20 cellular contexts compared by ENCODE assay signal in genomic region chr16:12750554-12750918, GRCh38. TPM values are rescaled to one million over a fixed set of nuclear protein-coding genes. Genes with fewer than 3 reads are reported as not detected.
A peak's percentile ranks its signal among the peaks of the same experiment; 100 is the strongest.
DNase-seq lines count a peak whose midpoint lies in the region; ATAC-seq, FAIRE-seq and TF ChIP-seq lines count a peak whose summit lies in the region.
"Had no signal": no experiment of that assay in that cellular context is flagged by ENCODE, and none has a peak within 500 bp of the region (broad histone marks: within the 10 kb centered on the region; RNA-seq: fewer than 3 reads in every experiment).

No MANE protein-coding gene starts in this region.

- WGBS in GM12878 (ENCODE audit: insufficient coverage, insufficient replicate concordance, low lambda C conversion rate, missing lambda C conversion rate): under 1% methylated on average over 9 of the region's 9 CpGs

- no peaks in the 10 kb centered on the region for H3K36me3 ChIP-seq in GM12878 (ENCODE audit: control insufficient read depth in 2 of 2, insufficient read depth in 2 of 2, low read length in 1 of 2)
- no peaks in the 10 kb centered on the region for H3K36me3 ChIP-seq in Peyer's patch
- H3K36me3 ChIP-seq: cardiac muscle cell, right atrium auricular region, upper lobe of right lung had no signal

- in situ Hi-C loops in GM12878 (cut with MboI): loop anchor here (5.0 kb wide), 1 partner anchor 52 kb away; the partner anchor contains the start of gene CPPED1

- H3K4me1 ChIP-seq in GM12878 (ENCODE audit: control insufficient read depth, insufficient read depth, low read length): peaks cover 19% of the 10 kb centered on the region
- no peaks in the 10 kb centered on the region for H3K4me1 ChIP-seq in Peyer's patch
- H3K4me1 ChIP-seq: right atrium auricular region, upper lobe of right lung had no signal

- no peaks in the 10 kb centered on the region for H4K20me1 ChIP-seq in GM12878 (ENCODE audit: control insufficient read depth, insufficient read depth)

- TF ChIP-seq EP300 in GM12878 (IDR thresholded peaks at IDR 0.05; ENCODE audit: borderline replicate concordance in 1 of 2, control insufficient read depth in 1 of 2, low read depth in 2 of 2, low read length in 2 of 2): no peak

- TF ChIP-seq POLR2A in GM12878 (IDR thresholded peaks at IDR 0.05; ENCODE audit: low read depth, low read length) (no peak), Peyer's patch (IDR thresholded peaks at IDR 0.05) (no peak)

- peak overlapping the region; percentile 6; the same call in 1 of the 2 replicates for H3K4me3 ChIP-seq in GM12878
- H3K4me3 ChIP-seq in Peyer's patch: no peak overlapping the region
- H3K4me3 ChIP-seq: cardiac muscle cell, right atrium auricular region, upper lobe of right lung had no signal

- no peaks in the 10 kb centered on the region for H3K27me3 Mint-ChIP-seq in activated CD8-positive, alpha-beta memory T cell treated with anti-CD3 and anti-CD28 coated beads, Interleukin-2, amount 10 ng/mL, durations not matched to agents 7 days and 5 days
- no peaks in the 10 kb centered on the region for H3K27me3 Mint-ChIP-seq in T-helper 17 cell

- no peaks in the 10 kb centered on the region for H3K79me2 ChIP-seq in GM12878 (ENCODE audit: control insufficient read depth, insufficient read depth, low read length)

- no peak for TF ChIP-seq CTCF in GM12878 (IDR thresholded peaks at IDR 0.05 in 2 of 3, conservative IDR thresholded peaks at IDR 0.05 in 1 of 3; ENCODE audit: control insufficient read depth in 2 of 3, extremely low read depth in 1 of 3, insufficient read depth in 1 of 3, low read depth in 3 of 3, low read length in 3 of 3)
- no peak for TF ChIP-seq CTCF in Peyer's patch (IDR thresholded peaks at IDR 0.05)

- H3K9me3 ChIP-seq in T-helper 17 cell (ENCODE audit: control insufficient read depth, low read length, poor library complexity, severe bottlenecking) (no peaks in the 10 kb centered on the region), GM12878 (replicated peaks; ENCODE audit: control insufficient read depth, insufficient read depth, low read length) (no peaks in the 10 kb centered on the region; the same call in 2 of the 3 replicates), Peyer's patch (no peaks in the 10 kb centered on the region)
- H3K9me3 ChIP-seq: upper lobe of right lung had no signal

- FAIRE-seq in GM12878 (lab: Jason Lieb, UNC): no peak

- H2AFZ ChIP-seq in GM12878 (ENCODE audit: control insufficient read depth, low read depth, low read length): no peak overlapping the region; the same call in 1 of the 2 replicates

- TF ChIP-seq RAD21 in GM12878 (IDR thresholded peaks at IDR 0.05; ENCODE audit: insufficient read depth, low read depth, low read length): no peak

- H3K4me3 Mint-ChIP-seq in activated CD8-positive, alpha-beta memory T cell treated with anti-CD3 and anti-CD28 coated beads, Interleukin-2, amount 10 ng/mL, durations not matched to agents 7 days and 5 days: peak overlapping the region; percentile 58
- peak overlapping the region; percentile 75 for H3K4me3 Mint-ChIP-seq in T-helper 17 cell
- H3K4me3 Mint-ChIP-seq: CD8-positive, alpha-beta T cell had no signal

- H3K27ac ChIP-seq in GM12878 (ENCODE audit: control insufficient read depth, insufficient read depth) (peak overlapping the region; percentile 61), Peyer's patch (peak overlapping the region in 1 of 4 donors; percentile 5)
- H3K27ac ChIP-seq: cardiac muscle cell, right atrium auricular region, upper lobe of right lung had no signal

- DNase-seq in activated CD8-positive, alpha-beta memory T cell treated with anti-CD3 and anti-CD28 coated beads, Interleukin-2, amount 10 ng/mL, durations not matched to agents 7 days and 5 days: peak; percentile 53
- no peak for DNase-seq in activated CD8-positive, alpha-beta memory T cell treated with anti-CD3 and anti-CD28 coated beads, Interleukin-2, amount 50 U/mL, for 48 hours
- no peak for DNase-seq in T-helper 17 cell
- no peak for DNase-seq in GM12878 (ENCODE audit: low read depth, low spot score)
- no peak for DNase-seq in Right ventricle myocardium superior
- no peak for DNase-seq in GM19240 (ENCODE audit: insufficient read length, low spot score)
- DNase-seq in Peyer's patch: no peak
- DNase-seq: ACHN; CD8-positive, alpha-beta T cell; head of caudate nucleus; islet precursor cell; Kasumi-1; NCI-H1417; NCI-H2227 treated with DMSO at 0.1 percent for 48 hours; NK-92 treated with Interleukin-12 subunit alpha and Interleukin-12 subunit beta, amount 100 ng/mL, for 24 hours; SHP77; upper lobe of right lung had no signal

- intact Hi-C loops in GM12878 (cut with micrococcal nuclease; ENCODE audit: unreplicated experiment): loop anchor here (1.0 to 5.0 kb wide), 5 partner anchors 53 to 214 kb away; partner anchors contain the start of gene CPPED1
- intact Hi-C loops in Right ventricle myocardium superior (cut with DNase I): no loop called here

- H3K27ac Mint-ChIP-seq in activated CD8-positive, alpha-beta memory T cell treated with anti-CD3 and anti-CD28 coated beads, Interleukin-2, amount 10 ng/mL, durations not matched to agents 7 days and 5 days: peak overlapping the region; percentile 87
- peak overlapping the region; percentile 86 for H3K27ac Mint-ChIP-seq in T-helper 17 cell
- H3K27ac Mint-ChIP-seq: CD8-positive, alpha-beta T cell had no signal

- peaks cover 7% of the 10 kb centered on the region for H3K9me3 Mint-ChIP-seq in activated CD8-positive, alpha-beta memory T cell treated with anti-CD3 and anti-CD28 coated beads, Interleukin-2, amount 10 ng/mL, durations not matched to agents 7 days and 5 days (ENCODE audit: low read depth)

- H3K4me2 ChIP-seq in GM12878 (ENCODE audit: control insufficient read depth, insufficient read depth): peak overlapping the region; percentile 60

- POLR2A ChIA-PET in GM12878 (lab: Charles Lee): interaction anchor here (0.6 to 1.0 kb wide), 2 partner anchors 11 to 44 kb away, joined by 3 read pairs; no protein-coding TSS in a partner anchor

- no peaks in the 10 kb centered on the region for H3K27me3 ChIP-seq in GM12878 (replicated peaks in 1 of 2; ENCODE audit: control insufficient read depth in 2 of 2, insufficient read depth in 2 of 2, low read length in 1 of 2)
- H3K27me3 ChIP-seq in Peyer's patch: no peaks in the 10 kb centered on the region
- H3K27me3 ChIP-seq: cardiac muscle cell, right atrium auricular region, upper lobe of right lung had no signal

- peaks cover 40% of the 10 kb centered on the region for H3K36me3 Mint-ChIP-seq in activated CD8-positive, alpha-beta memory T cell treated with anti-CD3 and anti-CD28 coated beads, Interleukin-2, amount 10 ng/mL, durations not matched to agents 7 days and 5 days
- H3K36me3 Mint-ChIP-seq in T-helper 17 cell (ENCODE audit: low read depth): peaks cover 5% of the 10 kb centered on the region

- ATAC-seq in activated CD8-positive, alpha-beta memory T cell treated with anti-CD3 and anti-CD28 coated beads, Interleukin-2, amount 10 ng/mL, durations not matched to agents 7 days and 5 days: peak; percentile 32
- peak; percentile 14 for ATAC-seq in GM19372 (IDR thresholded peaks at IDR 0.05; ENCODE audit: low read depth, unreplicated experiment)
- ATAC-seq in T-helper 17 cell: no peak
- peak; percentile 61 for ATAC-seq in GM12878
- ATAC-seq in Right ventricle myocardium superior (ENCODE audit: poor library complexity): no peak
- ATAC-seq: CD8-positive, alpha-beta T cell; upper lobe of right lung had no signal

- CTCF ChIA-PET in activated CD8-positive, alpha-beta memory T cell treated with anti-CD3 and anti-CD28 coated beads, Interleukin-2, amount 10 ng/mL, durations not matched to agents 7 days and 5 days (lab: Charles Lee): interaction anchor here (0.9 to 1.7 kb wide), 5 partner anchors 17 to 53 kb away, joined by 3 to 7 read pairs (median 4); no protein-coding TSS in a partner anchor
- CTCF ChIA-PET in GM12878 (lab: Yijun Ruan, JAX): interaction anchor here (1.5 kb wide), 1 partner anchor 104 kb away, joined by 4 read pairs; no protein-coding TSS in a partner anchor

- no TSS peak for BruUV-seq in GM12878 (replicated peaks; lab: Mats Ljungman, UMichigan)

- H3K4me1 Mint-ChIP-seq in activated CD8-positive, alpha-beta memory T cell treated with anti-CD3 and anti-CD28 coated beads, Interleukin-2, amount 10 ng/mL, durations not matched to agents 7 days and 5 days: peaks cover 43% of the 10 kb centered on the region
- peaks cover 32% of the 10 kb centered on the region for H3K4me1 Mint-ChIP-seq in T-helper 17 cell

- SMC1A ChIA-PET in GM12878 (lab: Charles Lee; ENCODE audit: uncharacterized antibody, unreplicated experiment): interaction anchor here (1.2 to 2.1 kb wide), 10 partner anchors 7 to 215 kb away, joined by 3 to 9 read pairs (median 4); no protein-coding TSS in a partner anchor

- H3K9ac ChIP-seq in GM12878 (ENCODE audit: control insufficient read depth, insufficient read depth, low read length): no peak overlapping the region

- RAD21 ChIA-PET in GM12878 (lab: Charles Lee; ENCODE audit: unreplicated experiment): interaction anchor here (0.6 to 1.7 kb wide), 8 partner anchors 20 to 386 kb away, joined by 3 to 11 read pairs (median 4); no protein-coding TSS in a partner anchor

TF ChIP-seq in GM12878, 131 proteins besides CTCF, POLR2A, EP300 and RAD21 (continues in another document):
- peak; percentile 41; the same call in 1 of the 2 replicates for TF ChIP-seq SMARCA5 (IDR thresholded peaks at IDR 0.05)
- 0 out of 2 replicates have a peak, but pooled peaks have one; percentile 8 for TF ChIP-seq ATF7 (IDR thresholded peaks at IDR 0.05; ENCODE audit: low read depth)
- peak; percentile 58 for TF ChIP-seq HDGF (IDR thresholded peaks at IDR 0.05)

RNA-seq across cellular contexts. Expression of gene CPPED1, which starts 53.2 kb away (rescaled TPM):
- total RNA-seq in activated CD8-positive, alpha-beta memory T cell treated with anti-CD3 and anti-CD28 coated beads, Interleukin-2, amount 10 ng/mL, durations not matched to agents 7 days and 5 days: 10 to 100 TPM; 20.5 to 21.5 TPM
- 10 to 100 TPM in 1 of 2 donors, 1 to 10 TPM in 1; 8.7 to 10.1 TPM for total RNA-seq in T-helper 17 cell
- 14.3 and 22.2 TPM in 2 replicates for total RNA-seq in GM12878 (2013; cell fraction: nucleolus; rRNA removed)
- total RNA-seq in GM12878 (2014; rRNA removed): 7.1 and 8.2 TPM in 2 replicates
- 18.1 and 18.2 TPM in 2 replicates for total RNA-seq in GM12878 (2014; rRNA removed; fragmentation: Illumina TruSeq; extraction: Trizol)
- 20.2 and 22.0 TPM in 2 replicates for total RNA-seq in GM12878 (2021)
- polyA plus RNA-seq in GM12878 (2011; ENCODE audit: low read depth): 2.5 TPM
- polyA plus RNA-seq in GM12878 (2011; rRNA removed): 12.6 and 16.1 TPM in 2 replicates
- polyA plus RNA-seq in GM12878 (2011; cell fraction: cytosol; rRNA removed): 8.2 and 8.7 TPM in 2 replicates
- polyA plus RNA-seq in GM12878 (2011; cell fraction: nucleus; rRNA removed): 4.7 and 9.3 TPM in 2 replicates
- 5.1 and 5.7 TPM in 2 replicates for polyA plus RNA-seq in GM12878 (2012)
- polyA plus RNA-seq in GM12878 (2014; fragmentation: Illumina TruSeq; extraction: Trizol): 23.4 and 24.8 TPM in 2 replicates
- polyA plus RNA-seq in GM12878 (2014; fragmentation: Nextera tagmentation; extraction: Ambion mirVana): 10 to 100 TPM; 11.4 to 12.3 TPM
- polyA plus RNA-seq in GM12878 (2014; rRNA removed): 13.2 and 13.8 TPM in 2 replicates
- 10 to 100 TPM; 36.5 to 39.0 TPM for polyA plus RNA-seq in GM12878 (2016; fragmentation: Nextera tagmentation; extraction: Ambion mirVana)
- polyA minus RNA-seq in GM12878 (2011; rRNA and poly(A)+ RNA removed): 8.2 and 10.5 TPM in 2 replicates
- polyA minus RNA-seq in GM12878 (2011; cell fraction: cytosol; rRNA and poly(A)+ RNA removed): 3.0 and 3.2 TPM in 2 replicates
- 4.1 and 9.8 TPM in 2 replicates for polyA minus RNA-seq in GM12878 (2011; cell fraction: nucleus; rRNA and poly(A)+ RNA removed)
- total RNA-seq in Right ventricle myocardium superior: 12.1 TPM
- total RNA-seq in Peyer's patch: 10 to 100 TPM; 26.7 to 47.9 (median 36.3) TPM

Comparison
In these comparisons a context has a peak if more than half of its experiments do, and no peak if none do; other contexts are left out.
1. ATAC-seq: peak in activated CD8-positive, alpha-beta memory T cell treated with anti-CD3 and anti-CD28 coated beads, Interleukin-2, amount 10 ng/mL, durations not matched to agents 7 days and 5 days (single experiment), GM19372 (single experiment) and GM12878 (single experiment); none in T-helper 17 cell (single experiment) and Right ventricle myocardium superior (single experiment).